In the genomic region with DNA sequence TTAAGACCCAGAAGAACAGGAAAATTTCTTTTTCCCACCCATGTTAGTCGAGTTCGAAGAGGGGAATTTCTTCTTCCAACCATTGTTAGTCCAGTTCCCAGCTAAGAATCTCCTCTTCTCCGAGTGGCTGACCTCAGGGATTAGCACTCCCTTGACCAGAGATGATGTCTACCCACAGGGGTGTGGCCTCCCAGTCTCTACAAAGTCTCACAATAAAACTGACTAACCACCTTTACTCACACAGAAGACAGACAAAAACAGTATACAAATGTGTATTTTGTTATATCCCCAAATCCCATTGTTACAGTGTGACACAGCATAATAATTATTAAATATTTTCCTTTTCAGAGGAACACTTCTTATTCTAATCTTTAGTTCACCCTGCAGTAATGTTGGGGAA, we compare ENCODE assay signal across 16 cellular contexts.
DNase-seq lines count a peak whose midpoint lies in the region; ATAC-seq, FAIRE-seq and TF ChIP-seq lines count a peak whose summit lies in the region.
"Had no signal": no experiment of that assay in that cellular context is flagged by ENCODE, and none has a peak within 500 bp of the region (broad histone marks: within the 10 kb centered on the region; RNA-seq: fewer than 3 reads in every experiment).

No MANE protein-coding gene starts in this region.

- no peak overlapping the region for H3K4me3 Mint-ChIP-seq in chondrocyte (ENCODE audit: unreplicated experiment)
- H3K4me3 Mint-ChIP-seq: activated T-helper 17 cell treated with anti-CD3 and anti-CD28 coated beads, Interleukin-2, amount 50 U/mL, for 72 hours; B cell; natural killer cell had no signal

- peaks cover 21% of the 10 kb centered on the region for H3K4me1 ChIP-seq in ACC112 (ENCODE audit: control insufficient read depth, insufficient read depth, low read length, unreplicated experiment)
- no peaks in the 10 kb centered on the region for H3K4me1 ChIP-seq in mucosa of descending colon (ENCODE audit: low read depth)
- H3K4me1 ChIP-seq in spleen = peaks cover 0 to 6% (median 0%) of the 10 kb centered on the region in 6 donors

- H3K36me3 ChIP-seq in ACC112 (ENCODE audit: insufficient read depth, low read length) = no peaks in the 10 kb centered on the region
- no peaks in the 10 kb centered on the region for H3K36me3 ChIP-seq in bronchial epithelial cell (ENCODE audit: control insufficient read depth, insufficient read depth, low read length)
- no peaks in the 10 kb centered on the region for H3K36me3 ChIP-seq in mucosa of descending colon (ENCODE audit: low read depth)
- H3K36me3 ChIP-seq in spleen = no peaks in the 10 kb centered on the region

- H3K27ac ChIP-seq in ACC112 (ENCODE audit: low read depth, low read length) = peak overlapping the region; percentile 89
- no peak overlapping the region for H3K27ac ChIP-seq in spleen

- DNase-seq in M059J (ENCODE audit: low read depth) (peak; percentile 55), bronchial epithelial cell (ENCODE audit: low read depth) (peak; percentile 66), mucosa of descending colon (no peak), NCI-H1694 treated with DMSO at 0.1 percent for 48 hours (lab: John Stamatoyannopoulos, UW) (no peak), chondrocyte (ENCODE audit: low spot score) (no peak), cerebellar nuclear complex (lab: John Stamatoyannopoulos, UW) (no peak), spleen (no peak)
- DNase-seq: activated CD4-positive, alpha-beta T cell treated with anti-CD3 and anti-CD28 coated beads for 48 hours; central memory CD4-positive, alpha-beta T cell; KBM-7; natural killer cell; NCI-H1930; SW 1271 had no signal

- H3K27ac Mint-ChIP-seq in chondrocyte (ENCODE audit: unreplicated experiment) = no peak overlapping the region
- H3K27ac Mint-ChIP-seq: activated T-helper 17 cell treated with anti-CD3 and anti-CD28 coated beads, Interleukin-2, amount 50 U/mL, for 72 hours; B cell; natural killer cell had no signal

- peaks cover 14% of the 10 kb centered on the region for H3K4me1 Mint-ChIP-seq in chondrocyte (ENCODE audit: low read depth)
- H3K4me1 Mint-ChIP-seq: activated T-helper 17 cell treated with anti-CD3 and anti-CD28 coated beads, Interleukin-2, amount 50 U/mL, for 72 hours; B cell; natural killer cell had no signal

- peak; percentile 67 for ATAC-seq in mucosa of descending colon
- ATAC-seq: activated T-helper 17 cell treated with anti-CD3 and anti-CD28 coated beads, Interleukin-2, amount 50 U/mL, for 72 hours; natural killer cell had no signal

- intact Hi-C loops in mucosa of descending colon (cut with DNase I, micrococcal nuclease) (no loop called here), spleen (cut with DNase I; ENCODE audit: low total_unique reads) (loop anchor here (10.0 kb wide), 1 partner anchor 94 kb away; a partner anchor contains a TSS)

- 88 to 93% (median 91%) methylated on average over 3 of the region's 3 CpGs for WGBS in spleen, 5 donors

- H3K4me3 ChIP-seq in ACC112 (ENCODE audit: low read depth, low read length) (no peak overlapping the region), bronchial epithelial cell (ENCODE audit: low read depth, low read length) (no peak overlapping the region), mucosa of descending colon (no peak overlapping the region), spleen (no peak overlapping the region)

- peaks cover 18% of the 10 kb centered on the region for H3K9me3 Mint-ChIP-seq in chondrocyte (ENCODE audit: low read depth)
- H3K9me3 Mint-ChIP-seq: activated T-helper 17 cell treated with anti-CD3 and anti-CD28 coated beads, Interleukin-2, amount 50 U/mL, for 72 hours; natural killer cell had no signal

- no peaks in the 10 kb centered on the region for H3K79me2 ChIP-seq in ACC112 (ENCODE audit: control insufficient read depth, insufficient read depth, low read length, unreplicated experiment)

- peaks cover 4% of the 10 kb centered on the region for H3K36me3 Mint-ChIP-seq in chondrocyte (ENCODE audit: low read depth)
- H3K36me3 Mint-ChIP-seq: natural killer cell had no signal

- H3K27me3 Mint-ChIP-seq in chondrocyte (ENCODE audit: low read depth) = no peaks in the 10 kb centered on the region
- H3K27me3 Mint-ChIP-seq: activated T-helper 17 cell treated with anti-CD3 and anti-CD28 coated beads, Interleukin-2, amount 50 U/mL, for 72 hours; B cell had no signal

- H2AFZ ChIP-seq in ACC112 (ENCODE audit: low read length, unreplicated experiment) = peak overlapping the region; percentile 69

- FAIRE-seq in bronchial epithelial cell (lab: Jason Lieb, UNC) = no peak

- TF ChIP-seq POLR2A in spleen (IDR thresholded peaks at IDR 0.05) = no peak

- no peaks in the 10 kb centered on the region for H3K27me3 ChIP-seq in ACC112 (ENCODE audit: insufficient read depth, low read length)
- H3K27me3 ChIP-seq in bronchial epithelial cell (ENCODE audit: control insufficient read depth, insufficient read depth, low read length) = no peaks in the 10 kb centered on the region
- no peaks in the 10 kb centered on the region for H3K27me3 ChIP-seq in spleen (replicated peaks in 1 of 7)

- H3K9me3 ChIP-seq in mucosa of descending colon (no peaks in the 10 kb centered on the region), spleen (no peaks in the 10 kb centered on the region)

- TF ChIP-seq CTCF in bronchial epithelial cell (IDR thresholded peaks at IDR 0.05; ENCODE audit: insufficient read depth, low read length, severe bottlenecking) = no peak
- TF ChIP-seq CTCF in mucosa of descending colon (IDR thresholded peaks at IDR 0.05) = no peak
- no peak for TF ChIP-seq CTCF in chondrocyte (IDR thresholded peaks at IDR 0.05)
- TF ChIP-seq CTCF in spleen (IDR thresholded peaks at IDR 0.05 in 8 of 11, conservative IDR thresholded peaks at IDR 0.05 in 3 of 11) = no peak

Comparison
In these comparisons a context has a peak if more than half of its experiments do, and no peak if none do; other contexts are left out.
1. DNase-seq: peak in M059J (single experiment) and bronchial epithelial cell (single experiment); none in mucosa of descending colon (0 of 3), NCI-H1694 treated with DMSO at 0.1 percent for 48 hours (single experiment), chondrocyte (single experiment), cerebellar nuclear complex (0 of 2) and spleen (single experiment).